Comparison of ENCODE assay signal across 20 cellular contexts in genomic region chr17:79790805-79791353, GRCh38. TPM values are rescaled to one million over a fixed set of nuclear protein-coding genes. Genes with fewer than 3 reads are reported as not detected.
A peak's percentile ranks its signal among the peaks of the same experiment; 100 is the strongest.
DNase-seq lines count a peak whose midpoint lies in the region; ATAC-seq, FAIRE-seq and TF ChIP-seq lines count a peak whose summit lies in the region.
"Had no signal": no experiment of that assay in that cellular context is flagged by ENCODE, and none has a peak within 500 bp of the region (broad histone marks: within the 10 kb centered on the region; RNA-seq: fewer than 3 reads in every experiment).

No MANE protein-coding gene starts in this region.

- TF ChIP-seq RAD21 in H1 (IDR thresholded peaks at IDR 0.05 in 1 of 2, conservative IDR thresholded peaks at IDR 0.05 in 1 of 2; ENCODE audit: low read depth in 2 of 2, low read length in 2 of 2): no peak

- POLR2A ChIA-PET in H1 (lab: Charles Lee; ENCODE audit: partially characterized antibody): interaction anchor here (0.6 to 3.2 kb wide), 6 partner anchors 10 to 49 kb away, joined by 3 to 17 read pairs (median 4); partner anchors contain the start of gene CBX4

- H2BK20ac ChIP-seq in H1 (ENCODE audit: low read length): no peak overlapping the region

- H3K4ac ChIP-seq in H1 (replicated peaks; ENCODE audit: insufficient read length, low read depth, low read length): no peak overlapping the region

- H3K36me3 ChIP-seq in H1 (ENCODE audit: control insufficient read depth in 2 of 4, insufficient read depth in 4 of 4, low read length in 3 of 4) (peaks cover 0 to 9% (median 2%) of the 10 kb centered on the region in 4 experiments; a peak in 2 of 8 replicates), neural progenitor cell (no peaks in the 10 kb centered on the region), body of pancreas (replicated peaks in 1 of 2; ENCODE audit: insufficient read depth in 1 of 2, low read depth in 2 of 2) (no peaks in the 10 kb centered on the region)
- H3K36me3 ChIP-seq: ascending aorta had no signal

- no peak overlapping the region for H4K91ac ChIP-seq in H1 (replicated peaks; ENCODE audit: insufficient read length, low read length)

- peak overlapping the region; percentile 18; the same call in 1 of the 2 replicates for H4K8ac ChIP-seq in H1 (ENCODE audit: extremely low read depth, insufficient read depth, low read length)

- H4K20me1 ChIP-seq in H1 (replicated peaks in 1 of 2; ENCODE audit: control insufficient read depth in 1 of 2, insufficient read depth in 2 of 2, low read length in 2 of 2): peaks cover 33 to 35% of the 10 kb centered on the region in 2 experiments
- H4K20me1 ChIP-seq in neural progenitor cell (ENCODE audit: low read depth): peaks cover 93% of the 10 kb centered on the region

- 15% methylated on average over 31 of the region's 38 CpGs; no CpG with 5 or more reads in 1 of the 2 experiments for WGBS in H1 (ENCODE audit: extremely low coverage in 1 of 2, insufficient coverage in 1 of 2, insufficient read length in 1 of 2, insufficient replicate concordance in 2 of 2, low coverage in 1 of 2, low lambda C conversion rate in 2 of 2, missing lambda C conversion rate in 1 of 2), 2 experiments
- 14% methylated on average over 38 of the region's 38 CpGs; no CpG with 5 or more reads in 1 of the 2 donors for WGBS in body of pancreas, 2 donors

- H3K9me3 ChIP-seq in H1 (ENCODE audit: insufficient read depth in 2 of 2, low read depth in 1 of 2, low read length in 1 of 2): no peaks in the 10 kb centered on the region
- H3K9me3 ChIP-seq in neural progenitor cell (ENCODE audit: low read depth): no peaks in the 10 kb centered on the region
- no peaks in the 10 kb centered on the region for H3K9me3 ChIP-seq in body of pancreas
- H3K9me3 ChIP-seq: ascending aorta had no signal

- H3K18ac ChIP-seq in H1 (ENCODE audit: extremely low read depth, low read length): no peak overlapping the region

- no peak overlapping the region for H3K27ac Mint-ChIP-seq in activated naive CD4-positive, alpha-beta T cell treated with anti-CD3 and anti-CD28 coated beads for 36 hours
- no peak overlapping the region for H3K27ac Mint-ChIP-seq in activated naive CD4-positive, alpha-beta T cell treated with anti-CD3 and anti-CD28 coated beads, Interleukin-2, amount 10 ng/mL, durations not matched to agents 7 days and 5 days
- H3K27ac Mint-ChIP-seq in IgD-negative memory B cell (peak overlapping the region in 2 of 3 donors; percentile 23 to 68), neural progenitor cell (no peak overlapping the region)
- no peak overlapping the region for H3K27ac Mint-ChIP-seq in T-helper 2 cell treated with Interferon-gamma antibody and Interleukin-4, amounts not matched to agents 5 μg/mL and 100 μg/mL, for 36 hours
- H3K27ac Mint-ChIP-seq: activated T-helper 2 cell treated with anti-CD3 and anti-CD28 coated beads, Interferon-gamma antibody, Interleukin-2, Interleukin-4, amounts not matched to agents 10 μg/mL and 5 μg/mL and 100 μg/mL, durations not matched to agents 14 hours and 24 hours and 36 hours; endodermal cell had no signal

- peak; percentile 38 for DNase-seq in activated naive CD4-positive, alpha-beta T cell treated with anti-CD3 and anti-CD28 coated beads for 36 hours
- DNase-seq in activated naive CD4-positive, alpha-beta T cell treated with anti-CD3 and anti-CD28 coated beads, Interleukin-2, amount 10 ng/mL, durations not matched to agents 7 days and 5 days: no peak
- DNase-seq in H1 (ENCODE audit: low read depth in 1 of 2, low spot score in 2 of 2): no peak
- DNase-seq in neural progenitor cell (ENCODE audit: low spot score): no peak
- DNase-seq in T-helper 2 cell treated with Interferon-gamma antibody and Interleukin-4, amounts not matched to agents 5 μg/mL and 100 μg/mL, for 36 hours (ENCODE audit: low spot score): no peak
- DNase-seq in body of pancreas: no peak
- DNase-seq in AG08396 (ENCODE audit: low spot score): no peak
- DNase-seq: CD4-positive, alpha-beta memory T cell; DMS79; HCEC 1CT; mammary epithelial cell; NCI-H187 treated with DMSO at 0.1 percent for 48 hours; stimulated activated naive CD4-positive, alpha-beta T cell treated with Interleukin-2 at 50 U/mL for 16 hours; trophoblast cell had no signal

- H3K9me3 Mint-ChIP-seq in activated naive CD4-positive, alpha-beta T cell treated with anti-CD3 and anti-CD28 coated beads for 36 hours: no peaks in the 10 kb centered on the region
- H3K9me3 Mint-ChIP-seq in activated naive CD4-positive, alpha-beta T cell treated with anti-CD3 and anti-CD28 coated beads, Interleukin-2, amount 10 ng/mL, durations not matched to agents 7 days and 5 days: no peaks in the 10 kb centered on the region
- H3K9me3 Mint-ChIP-seq in IgD-negative memory B cell (no peaks in the 10 kb centered on the region), neural progenitor cell (no peaks in the 10 kb centered on the region)
- no peaks in the 10 kb centered on the region for H3K9me3 Mint-ChIP-seq in T-helper 2 cell treated with Interferon-gamma antibody and Interleukin-4, amounts not matched to agents 5 μg/mL and 100 μg/mL, for 36 hours
- H3K9me3 Mint-ChIP-seq: activated T-helper 2 cell treated with anti-CD3 and anti-CD28 coated beads, Interferon-gamma antibody, Interleukin-2, Interleukin-4, amounts not matched to agents 10 μg/mL and 5 μg/mL and 100 μg/mL, durations not matched to agents 14 hours and 24 hours and 36 hours; endodermal cell had no signal

- H3K4me3 ChIP-seq in H1 (ENCODE audit: extremely low read depth in 1 of 4, insufficient read depth in 2 of 4, low read depth in 3 of 4, low read length in 4 of 4) (peak overlapping the region in 1 of 4 experiments; percentile 29; a peak in 1 of 8 replicates), neural progenitor cell (no peak overlapping the region), body of pancreas (no peak overlapping the region)
- H3K4me3 ChIP-seq: ascending aorta had no signal

- no peak overlapping the region for H3K4me3 Mint-ChIP-seq in activated naive CD4-positive, alpha-beta T cell treated with anti-CD3 and anti-CD28 coated beads for 36 hours
- H3K4me3 Mint-ChIP-seq in activated naive CD4-positive, alpha-beta T cell treated with anti-CD3 and anti-CD28 coated beads, Interleukin-2, amount 10 ng/mL, durations not matched to agents 7 days and 5 days: no peak overlapping the region
- H3K4me3 Mint-ChIP-seq in IgD-negative memory B cell: peak overlapping the region in 1 of 4 donors; percentile 37
- peak overlapping the region; percentile 72 for H3K4me3 Mint-ChIP-seq in neural progenitor cell
- H3K4me3 Mint-ChIP-seq in T-helper 2 cell treated with Interferon-gamma antibody and Interleukin-4, amounts not matched to agents 5 μg/mL and 100 μg/mL, for 36 hours: no peak overlapping the region
- H3K4me3 Mint-ChIP-seq: endodermal cell had no signal

- no peak overlapping the region for H3K23ac ChIP-seq in H1 (ENCODE audit: insufficient read length)

- no peaks in the 10 kb centered on the region for H3K36me3 Mint-ChIP-seq in activated naive CD4-positive, alpha-beta T cell treated with anti-CD3 and anti-CD28 coated beads for 36 hours (ENCODE audit: low read depth)
- H3K36me3 Mint-ChIP-seq in activated naive CD4-positive, alpha-beta T cell treated with anti-CD3 and anti-CD28 coated beads, Interleukin-2, amount 10 ng/mL, durations not matched to agents 7 days and 5 days: peaks cover 9% of the 10 kb centered on the region
- H3K36me3 Mint-ChIP-seq in IgD-negative memory B cell (peaks cover 2% of the 10 kb centered on the region), neural progenitor cell (peaks cover 4% of the 10 kb centered on the region)
- peaks cover 13% of the 10 kb centered on the region for H3K36me3 Mint-ChIP-seq in T-helper 2 cell treated with Interferon-gamma antibody and Interleukin-4, amounts not matched to agents 5 μg/mL and 100 μg/mL, for 36 hours (ENCODE audit: low read depth)
- H3K36me3 Mint-ChIP-seq: CD4-positive, alpha-beta memory T cell had no signal

- H3K56ac ChIP-seq in H1 (replicated peaks; ENCODE audit: insufficient read length, low read depth, low read length): no peak overlapping the region

- H4K5ac ChIP-seq in H1 (ENCODE audit: insufficient read length, low read depth, low read length): no peak overlapping the region

- H2AK5ac ChIP-seq in H1 (ENCODE audit: low read depth, low read length): no peak overlapping the region; the same call in 1 of the 2 replicates

- TF ChIP-seq POLR2A in H1 (IDR thresholded peaks at IDR 0.05; ENCODE audit: control extremely low read depth in 1 of 2, low read depth in 2 of 2, low read length in 2 of 2): no peak
- TF ChIP-seq POLR2A in body of pancreas (IDR thresholded peaks at IDR 0.05): no peak

- H3K27ac ChIP-seq in H1 (ENCODE audit: low read depth, low read length) (no peak overlapping the region), neural progenitor cell (no peak overlapping the region), body of pancreas (no peak overlapping the region)
- H3K27ac ChIP-seq: ascending aorta, RWPE1, VCaP had no signal

- H3K4me2 ChIP-seq in H1 (ENCODE audit: insufficient read depth in 1 of 2, low read depth in 2 of 2, low read length in 2 of 2) (peak overlapping the region in 1 of 2 experiments; percentile 12; a peak in 1 of 4 replicates), neural progenitor cell (peak overlapping the region; percentile 42)

- TF ChIP-seq CTCF in H1 (IDR thresholded peaks at IDR 0.05; ENCODE audit: control extremely low read depth in 1 of 3, insufficient read depth in 1 of 3, low read depth in 1 of 3, low read length in 3 of 3) (no peak), neural progenitor cell (IDR thresholded peaks at IDR 0.05) (no peak), body of pancreas (IDR thresholded peaks at IDR 0.05) (no peak)

- no peak overlapping the region for H3K9ac ChIP-seq in H1 (replicated peaks in 1 of 4; ENCODE audit: extremely low read depth in 1 of 4, low read depth in 3 of 4, low read length in 3 of 4)
- H3K9ac ChIP-seq in neural progenitor cell: no peak overlapping the region

- intact Hi-C loops in activated naive CD4-positive, alpha-beta T cell treated with anti-CD3 and anti-CD28 coated beads for 36 hours (cut with micrococcal nuclease): loop anchor here (2.0 to 5.0 kb wide), 2 partner anchors 44 to 126 kb away; no protein-coding TSS in a partner anchor
- intact Hi-C loops in body of pancreas (cut with DNase I): loop anchor here (10.0 kb wide), 1 partner anchor 54 kb away; no protein-coding TSS in a partner anchor

- peaks cover 51% of the 10 kb centered on the region for H3K27me3 Mint-ChIP-seq in activated naive CD4-positive, alpha-beta T cell treated with anti-CD3 and anti-CD28 coated beads for 36 hours (ENCODE audit: low read depth)
- H3K27me3 Mint-ChIP-seq in activated naive CD4-positive, alpha-beta T cell treated with anti-CD3 and anti-CD28 coated beads, Interleukin-2, amount 10 ng/mL, durations not matched to agents 7 days and 5 days: peaks cover 93% of the 10 kb centered on the region
- H3K27me3 Mint-ChIP-seq in IgD-negative memory B cell (peaks cover 44% of the 10 kb centered on the region), neural progenitor cell (ENCODE audit: insufficient read depth, low read depth) (peaks cover 46% of the 10 kb centered on the region)
- H3K27me3 Mint-ChIP-seq in T-helper 2 cell treated with Interferon-gamma antibody and Interleukin-4, amounts not matched to agents 5 μg/mL and 100 μg/mL, for 36 hours (ENCODE audit: low read depth): peaks cover 54% of the 10 kb centered on the region

- peaks cover 3% of the 10 kb centered on the region; the same call in 1 of the 2 replicates for H3K23me2 ChIP-seq in H1 (ENCODE audit: low read depth, low read length)

- 0 out of 2 replicates have a peak overlapping the region, but pooled peaks have one; percentile 62 for H2BK12ac ChIP-seq in H1 (ENCODE audit: low read depth, low read length)

- H3K4me1 Mint-ChIP-seq in activated naive CD4-positive, alpha-beta T cell treated with anti-CD3 and anti-CD28 coated beads for 36 hours (ENCODE audit: low read depth): peaks cover 11% of the 10 kb centered on the region
- H3K4me1 Mint-ChIP-seq in activated naive CD4-positive, alpha-beta T cell treated with anti-CD3 and anti-CD28 coated beads, Interleukin-2, amount 10 ng/mL, durations not matched to agents 7 days and 5 days: peaks cover 12% of the 10 kb centered on the region
- H3K4me1 Mint-ChIP-seq in IgD-negative memory B cell: peaks cover 0 to 7% (median 4%) of the 10 kb centered on the region in 3 donors
- peaks cover 52% of the 10 kb centered on the region for H3K4me1 Mint-ChIP-seq in neural progenitor cell
- H3K4me1 Mint-ChIP-seq in T-helper 2 cell treated with Interferon-gamma antibody and Interleukin-4, amounts not matched to agents 5 μg/mL and 100 μg/mL, for 36 hours (ENCODE audit: low read depth): peaks cover 2% of the 10 kb centered on the region

- H3K14ac ChIP-seq in H1 (ENCODE audit: insufficient read length): no peak overlapping the region

- 0 out of 2 replicates have a peak overlapping the region, but pooled peaks have one; percentile 7 for H2BK5ac ChIP-seq in H1 (ENCODE audit: low read depth, low read length)

- no peaks in the 10 kb centered on the region for H3K79me2 ChIP-seq in H1 (ENCODE audit: control insufficient read depth in 1 of 2, insufficient read depth in 2 of 2, low read length in 2 of 2)
- peaks cover 1% of the 10 kb centered on the region for H3K79me2 ChIP-seq in neural progenitor cell (ENCODE audit: low read depth)

- H2BK15ac ChIP-seq in H1 (ENCODE audit: low read length): no peak overlapping the region; the same call in 1 of the 2 replicates

- H2BK120ac ChIP-seq in H1 (replicated peaks; ENCODE audit: low read depth, low read length): no peak overlapping the region

- H2AFZ ChIP-seq in H1 (ENCODE audit: low read length) (no peak overlapping the region), neural progenitor cell (replicated peaks) (no peak overlapping the region)

- CTCF ChIA-PET in activated naive CD4-positive, alpha-beta T cell treated with anti-CD3 and anti-CD28 coated beads for 36 hours (lab: Charles Lee): interaction anchor here (1.0 to 1.3 kb wide), 3 partner anchors 20 to 55 kb away, joined by 3 read pairs; no protein-coding TSS in a partner anchor
- CTCF ChIA-PET in activated naive CD4-positive, alpha-beta T cell treated with anti-CD3 and anti-CD28 coated beads, Interleukin-2, amount 10 ng/mL, durations not matched to agents 7 days and 5 days (lab: Charles Lee): interaction anchor here (0.7 to 2.2 kb wide), 3 partner anchors 14 to 46 kb away, joined by 4 to 7 read pairs (median 5); no protein-coding TSS in a partner anchor
- CTCF ChIA-PET in H1 (lab: Charles Lee; ENCODE audit: partially characterized antibody): interaction anchor here (0.5 to 4.3 kb wide), 13 partner anchors 9 to 230 kb away, joined by 3 to 88 read pairs (median 10); no protein-coding TSS in a partner anchor

- peaks cover 7 to 47% (median 35%) of the 10 kb centered on the region in 4 experiments for H3K4me1 ChIP-seq in H1 (replicated peaks in 1 of 4; ENCODE audit: control insufficient read depth in 3 of 4, insufficient read depth in 4 of 4, low read length in 3 of 4)
- peaks cover 40% of the 10 kb centered on the region for H3K4me1 ChIP-seq in neural progenitor cell
- H3K4me1 ChIP-seq in body of pancreas: peaks cover 25% of the 10 kb centered on the region

- no peaks in the 10 kb centered on the region; the same call in 1 of the 2 replicates for H3K79me1 ChIP-seq in H1 (ENCODE audit: low read depth, low read length)

- H3F3A ChIP-seq in neural progenitor cell (ENCODE audit: low read depth): peaks cover 77% of the 10 kb centered on the region

- no peak for TF ChIP-seq EP300 in H1 (IDR thresholded peaks at IDR 0.05; ENCODE audit: borderline replicate concordance in 1 of 2, low read depth in 2 of 2, low read length in 2 of 2)

- H3K27me3 ChIP-seq in H1 (replicated peaks in 1 of 4; ENCODE audit: control insufficient read depth in 3 of 4, extremely low read depth in 1 of 4, insufficient read depth in 3 of 4, low read length in 3 of 4) (peaks cover 51 to 78% (median 72%) of the 10 kb centered on the region in 4 experiments), neural progenitor cell (peaks cover 90% of the 10 kb centered on the region), body of pancreas (peaks cover 0 to 27% of the 10 kb centered on the region in 2 donors)

- ATAC-seq in body of pancreas: no peak

- no peak for FAIRE-seq in H1 (lab: Jason Lieb, UNC)

RNA-seq across cellular contexts. Expression of gene CBX8, which starts 6.0 kb away (rescaled TPM):
- 1 to 10 TPM; 3.8 to 3.9 TPM for total RNA-seq in activated naive CD4-positive, alpha-beta T cell treated with anti-CD3 and anti-CD28 coated beads for 36 hours
- polyA plus RNA-seq in IgD-negative memory B cell (3.2 TPM), H1 (2011; rRNA removed) (0.09 and 0.31 TPM in 2 replicates)
- 1.5 and 2.1 TPM in 2 replicates for total RNA-seq in H1 (2021; fragmentation: NEBNext Ultra II Directional; extraction: Animal tissue kit (Norgen Biotek cat#: 25700))
- 0.28 TPM for polyA plus RNA-seq in H1 (2011; cell fraction: cytosol; rRNA removed)
- 0.33 TPM for polyA plus RNA-seq in H1 (2011; cell fraction: nucleus; rRNA removed)
- polyA plus RNA-seq in H1 (2012, experiment 1 of 2): 0.50 to 1.6 TPM (median 1.2 TPM) in 4 replicates
- polyA plus RNA-seq in H1 (2012, experiment 2 of 2): 1.0 TPM
- polyA plus RNA-seq in H1 (2013, experiment 1 of 2): 0.30 TPM
- polyA plus RNA-seq in H1 (2013, experiment 2 of 2): 0.55 TPM
- polyA minus RNA-seq in H1 (2011; rRNA and poly(A)+ RNA removed): 0.13 TPM in 1 of 2 replicates, not detected in the other
- 0.29 TPM for polyA minus RNA-seq in H1 (2011; cell fraction: cytosol; rRNA and poly(A)+ RNA removed)
- 0.30 TPM for polyA minus RNA-seq in H1 (2011; cell fraction: nucleus; rRNA and poly(A)+ RNA removed)
- total RNA-seq in neural progenitor cell (ENCODE audit: low replicate concordance) (2.8 and 15.2 TPM in 2 replicates), body of pancreas (1 to 10 TPM; 1.6 to 1.8 TPM)

RNA-seq across cellular contexts. Expression of gene CBX2, which starts 12.9 kb away (rescaled TPM):
- total RNA-seq in activated naive CD4-positive, alpha-beta T cell treated with anti-CD3 and anti-CD28 coated beads for 36 hours: 1 to 10 TPM; 5.2 to 5.8 TPM
- polyA plus RNA-seq in IgD-negative memory B cell (0.26 TPM), H1 (2011; rRNA removed) (64.3 and 86.5 TPM in 2 replicates)
- total RNA-seq in H1 (2021; fragmentation: NEBNext Ultra II Directional; extraction: Animal tissue kit (Norgen Biotek cat#: 25700)): 83.9 and 85.9 TPM in 2 replicates
- 76.8 TPM for polyA plus RNA-seq in H1 (2011; cell fraction: cytosol; rRNA removed)
- 109 TPM for polyA plus RNA-seq in H1 (2011; cell fraction: nucleus; rRNA removed)
- polyA plus RNA-seq in H1 (2012, experiment 1 of 2): 48.6 to 73.4 TPM (median 65.8 TPM) in 4 replicates
- 53.8 TPM for polyA plus RNA-seq in H1 (2012, experiment 2 of 2)
- 40.5 TPM for polyA plus RNA-seq in H1 (2013, experiment 1 of 2)
- polyA plus RNA-seq in H1 (2013, experiment 2 of 2): 39.5 TPM
- polyA minus RNA-seq in H1 (2011; rRNA and poly(A)+ RNA removed): 45.5 and 56.4 TPM in 2 replicates
- 70.0 TPM for polyA minus RNA-seq in H1 (2011; cell fraction: cytosol; rRNA and poly(A)+ RNA removed)
- polyA minus RNA-seq in H1 (2011; cell fraction: nucleus; rRNA and poly(A)+ RNA removed): 61.7 TPM
- total RNA-seq in neural progenitor cell (ENCODE audit: low replicate concordance) (53.5 and 155 TPM in 2 replicates), body of pancreas (1 to 10 TPM; 1.6 to 2.0 TPM)
- polyA plus RNA-seq: CD4-positive, alpha-beta memory T cell had no signal

RNA-seq across cellular contexts. Expression of gene CBX4, which starts 48.4 kb away (rescaled TPM):
- total RNA-seq in activated naive CD4-positive, alpha-beta T cell treated with anti-CD3 and anti-CD28 coated beads for 36 hours: 10 to 100 TPM; 22.7 to 26.3 TPM
- 4.1 TPM for polyA plus RNA-seq in IgD-negative memory B cell
- total RNA-seq in H1 (2021; fragmentation: NEBNext Ultra II Directional; extraction: Animal tissue kit (Norgen Biotek cat#: 25700)): 3.2 and 4.0 TPM in 2 replicates
- 1.8 and 3.6 TPM in 2 replicates for polyA plus RNA-seq in H1 (2011; rRNA removed)
- 3.5 TPM for polyA plus RNA-seq in H1 (2011; cell fraction: cytosol; rRNA removed)
- polyA plus RNA-seq in H1 (2011; cell fraction: nucleus; rRNA removed): 5.3 TPM
- polyA plus RNA-seq in H1 (2012, experiment 1 of 2): 0.79 to 2.9 TPM (median 2.4 TPM) in 4 replicates
- polyA plus RNA-seq in H1 (2012, experiment 2 of 2): 1.8 TPM
- polyA plus RNA-seq in H1 (2013, experiment 1 of 2): 2.0 TPM
- 1.9 TPM for polyA plus RNA-seq in H1 (2013, experiment 2 of 2)
- 1.9 and 3.6 TPM in 2 replicates for polyA minus RNA-seq in H1 (2011; rRNA and poly(A)+ RNA removed)
- polyA minus RNA-seq in H1 (2011; cell fraction: cytosol; rRNA and poly(A)+ RNA removed): 13.8 TPM
- 6.5 TPM for polyA minus RNA-seq in H1 (2011; cell fraction: nucleus; rRNA and poly(A)+ RNA removed)
- 2.7 and 5.6 TPM in 2 replicates for total RNA-seq in neural progenitor cell (ENCODE audit: low replicate concordance)
- 10 to 100 TPM; 15.6 to 17.8 TPM for total RNA-seq in body of pancreas

Comparison
In these comparisons a context has a peak if more than half of its experiments do, and no peak if none do; other contexts are left out.
1. H3K27ac Mint-ChIP-seq: peak in IgD-negative memory B cell (2 of 3); none in activated naive CD4-positive, alpha-beta T cell treated with anti-CD3 and anti-CD28 coated beads for 36 hours (single experiment), activated naive CD4-positive, alpha-beta T cell treated with anti-CD3 and anti-CD28 coated beads, Interleukin-2, amount 10 ng/mL, durations not matched to agents 7 days and 5 days (single experiment), neural progenitor cell (single experiment) and T-helper 2 cell treated with Interferon-gamma antibody and Interleukin-4, amounts not matched to agents 5 μg/mL and 100 μg/mL, for 36 hours (single experiment).